Comparison of ENCODE assay signal across 24 cellular contexts in the genomic region with DNA sequence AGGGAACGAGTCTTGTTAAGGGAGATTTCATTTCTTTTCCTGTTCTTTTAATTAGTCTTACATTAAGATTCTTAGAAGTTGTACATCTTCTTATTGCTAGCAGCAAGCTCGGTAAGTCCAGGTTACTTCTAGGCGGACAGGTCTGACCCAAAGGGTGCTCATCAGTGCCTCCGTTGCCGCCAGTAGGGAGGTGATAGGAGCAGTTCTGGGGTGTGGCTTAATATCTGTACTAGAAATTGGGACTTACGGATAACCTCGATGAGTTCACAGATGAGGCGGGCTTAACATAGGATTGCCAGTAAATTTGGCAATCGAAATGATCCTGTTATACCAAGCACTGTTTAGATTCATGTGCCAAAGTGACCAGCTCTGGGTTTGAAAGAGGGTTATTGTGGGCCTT.
DNase-seq lines count a peak whose midpoint lies in the region; ATAC-seq, FAIRE-seq and TF ChIP-seq lines count a peak whose summit lies in the region.
"Had no signal": no experiment of that assay in that cellular context is flagged by ENCODE, and none has a peak within 500 bp of the region (broad histone marks: within the 10 kb centered on the region; RNA-seq: fewer than 3 reads in every experiment).

No MANE protein-coding gene starts in this region.

- no peak overlapping the region for H3K9ac ChIP-seq in GM23248
- no peak overlapping the region for H3K9ac ChIP-seq in astrocyte (ENCODE audit: low read length)

- H4K20me1 ChIP-seq in GM23248 (ENCODE audit: insufficient read depth) (peaks cover 12% of the 10 kb centered on the region; the same call in 1 of the 2 replicates), astrocyte (ENCODE audit: insufficient read depth, low read length) (peaks cover 88% of the 10 kb centered on the region)

- peaks cover 78% of the 10 kb centered on the region for H3F3A ChIP-seq in GM23248 (ENCODE audit: insufficient read depth)

- TF ChIP-seq POLR2A in gastrocnemius medialis (IDR thresholded peaks at IDR 0.05) = no peak
- no peak for TF ChIP-seq POLR2A in GM12892 (IDR thresholded peaks at IDR 0.05; ENCODE audit: low read depth, low read length)

- CTCF ChIA-PET in CD4-positive, alpha-beta memory T cell (lab: Charles Lee; ENCODE audit: partially characterized antibody) = no interaction called here

- H3K9me3 ChIP-seq in GM23248 (ENCODE audit: low read depth) (no peaks in the 10 kb centered on the region), astrocyte (ENCODE audit: insufficient read depth, low read depth, low read length) (no peaks in the 10 kb centered on the region), gastrocnemius medialis (no peaks in the 10 kb centered on the region)
- H3K9me3 ChIP-seq in CD4-positive, alpha-beta memory T cell (ENCODE audit: control insufficient read depth in 1 of 2, low read length in 2 of 2) = no peaks in the 10 kb centered on the region

- in situ Hi-C loops in GM23248 (cut with MboI) (no loop called here), gastrocnemius medialis (cut with MboI; ENCODE audit: low sequenced_read_pairs in 4 of 4) (loop anchor here in 1 of 4 donors (25.0 kb wide), 1 partner anchor 251 kb away; no protein-coding TSS in a partner anchor)

- H3K4me1 Mint-ChIP-seq in astrocyte (ENCODE audit: low read depth, unreplicated experiment) = peaks cover 33% of the 10 kb centered on the region
- H3K4me1 Mint-ChIP-seq in CD4-positive, alpha-beta memory T cell = no peaks in the 10 kb centered on the region
- H3K4me1 Mint-ChIP-seq: activated CD8-positive, alpha-beta memory T cell treated with anti-CD3 and anti-CD28 coated beads, Interleukin-2, amount 10 ng/mL, durations not matched to agents 7 days and 5 days; natural killer cell had no signal

- H3K27me3 Mint-ChIP-seq in astrocyte (ENCODE audit: low read depth, unreplicated experiment) = no peaks in the 10 kb centered on the region
- no peaks in the 10 kb centered on the region for H3K27me3 Mint-ChIP-seq in CD4-positive, alpha-beta memory T cell
- H3K27me3 Mint-ChIP-seq: activated CD8-positive, alpha-beta memory T cell treated with anti-CD3 and anti-CD28 coated beads, Interleukin-2, amount 10 ng/mL, durations not matched to agents 7 days and 5 days had no signal

- TF ChIP-seq CTCF in astrocyte (IDR thresholded peaks at IDR 0.05; ENCODE audit: insufficient read depth, low read depth, low read length) (no peak), gastrocnemius medialis (IDR thresholded peaks at IDR 0.05 in 4 of 5, conservative IDR thresholded peaks at IDR 0.05 in 1 of 5) (no peak)

- H3K9me2 ChIP-seq in GM23248 (ENCODE audit: insufficient read depth) = no peaks in the 10 kb centered on the region

- H3K4me3 ChIP-seq in GM23248 = no peak overlapping the region
- no peak overlapping the region for H3K4me3 ChIP-seq in astrocyte (ENCODE audit: insufficient read depth, low read depth, low read length)
- no peak overlapping the region for H3K4me3 ChIP-seq in gastrocnemius medialis
- H3K4me3 ChIP-seq in CD4-positive, alpha-beta memory T cell (ENCODE audit: low read length in 2 of 2) = no peak overlapping the region

- H3K9me3 Mint-ChIP-seq in astrocyte (ENCODE audit: unreplicated experiment) = no peaks in the 10 kb centered on the region
- H3K9me3 Mint-ChIP-seq in CD4-positive, alpha-beta memory T cell = no peaks in the 10 kb centered on the region
- H3K9me3 Mint-ChIP-seq: activated T-cell treated with anti-CD3 and anti-CD28 coated beads, Interleukin-2, amount 50 U/mL, for 72 hours; endodermal cell; natural killer cell had no signal

- peaks cover 13% of the 10 kb centered on the region for H3K36me3 Mint-ChIP-seq in astrocyte (ENCODE audit: low read depth, unreplicated experiment)
- H3K36me3 Mint-ChIP-seq in CD4-positive, alpha-beta memory T cell = peaks cover 1 to 14% of the 10 kb centered on the region in 2 donors
- H3K36me3 Mint-ChIP-seq: activated CD8-positive, alpha-beta memory T cell treated with anti-CD3 and anti-CD28 coated beads, Interleukin-2, amount 10 ng/mL, durations not matched to agents 7 days and 5 days; natural killer cell had no signal

- POLR2A ChIA-PET in CD4-positive, alpha-beta memory T cell (lab: Charles Lee; ENCODE audit: partially characterized antibody) = no interaction called here

- H3K36me3 ChIP-seq in GM23248 (ENCODE audit: low read depth) = peaks cover 46% of the 10 kb centered on the region
- H3K36me3 ChIP-seq in astrocyte (ENCODE audit: insufficient read depth, low read length) = peaks cover 18% of the 10 kb centered on the region
- H3K36me3 ChIP-seq in gastrocnemius medialis = no peaks in the 10 kb centered on the region
- no peaks in the 10 kb centered on the region for H3K36me3 ChIP-seq in CD4-positive, alpha-beta memory T cell (ENCODE audit: insufficient read depth, low read length)

- WGBS in GM23248 (ENCODE audit: low coverage in 1 of 2, low lambda C conversion rate in 2 of 2, missing lambda C conversion rate in 2 of 2), 2 experiments = 94% methylated on average over 9 of the region's 9 CpGs

- intact Hi-C loops in gastrocnemius medialis (cut with DNase I; ENCODE audit: low total_unique reads) = no loop called here
- intact Hi-C loops in CD4-positive, alpha-beta memory T cell (cut with micrococcal nuclease) = no loop called here

- H3K4me2 ChIP-seq in GM23248 (ENCODE audit: unreplicated experiment) (no peak overlapping the region), astrocyte (ENCODE audit: low read length) (no peak overlapping the region)

- peak overlapping the region; percentile 32 for H3K27ac ChIP-seq in GM23248
- no peak overlapping the region for H3K27ac ChIP-seq in astrocyte (ENCODE audit: low read depth, low read length)
- peak overlapping the region; percentile 62 to 98 (median 94) for H3K27ac ChIP-seq in gastrocnemius medialis
- no peak overlapping the region for H3K27ac ChIP-seq in CD4-positive, alpha-beta memory T cell (ENCODE audit: low read depth, low read length)
- H3K27ac ChIP-seq: WERI-Rb-1 had no signal

- H3K4me1 ChIP-seq in GM23248 (ENCODE audit: insufficient read depth) = peaks cover 37% of the 10 kb centered on the region
- peaks cover 10% of the 10 kb centered on the region for H3K4me1 ChIP-seq in astrocyte (ENCODE audit: insufficient read depth, low read length)
- peaks cover 74 to 78% of the 10 kb centered on the region in 2 donors for H3K4me1 ChIP-seq in gastrocnemius medialis
- no peaks in the 10 kb centered on the region for H3K4me1 ChIP-seq in CD4-positive, alpha-beta memory T cell (ENCODE audit: insufficient read depth, low read length)

- peak overlapping the region; percentile 83 for H3K27ac Mint-ChIP-seq in astrocyte (ENCODE audit: unreplicated experiment)
- H3K27ac Mint-ChIP-seq in CD4-positive, alpha-beta memory T cell = no peak overlapping the region
- H3K27ac Mint-ChIP-seq: activated CD8-positive, alpha-beta memory T cell treated with anti-CD3 and anti-CD28 coated beads, Interleukin-2, amount 10 ng/mL, durations not matched to agents 7 days and 5 days; activated T-cell treated with anti-CD3 and anti-CD28 coated beads, Interleukin-2, amount 50 U/mL, for 72 hours; endodermal cell; natural killer cell had no signal

- H3K27me3 ChIP-seq in GM23248 (replicated peaks; ENCODE audit: insufficient read depth) (no peaks in the 10 kb centered on the region), astrocyte (ENCODE audit: insufficient read depth, low read length) (no peaks in the 10 kb centered on the region), gastrocnemius medialis (no peaks in the 10 kb centered on the region)
- no peaks in the 10 kb centered on the region for H3K27me3 ChIP-seq in CD4-positive, alpha-beta memory T cell (ENCODE audit: insufficient read depth, low read length)

- no peak overlapping the region for H3K4me3 Mint-ChIP-seq in astrocyte (ENCODE audit: unreplicated experiment)
- no peak overlapping the region for H3K4me3 Mint-ChIP-seq in CD4-positive, alpha-beta memory T cell
- H3K4me3 Mint-ChIP-seq: activated CD8-positive, alpha-beta memory T cell treated with anti-CD3 and anti-CD28 coated beads, Interleukin-2, amount 10 ng/mL, durations not matched to agents 7 days and 5 days; activated T-cell treated with anti-CD3 and anti-CD28 coated beads, Interleukin-2, amount 50 U/mL, for 72 hours; endodermal cell; natural killer cell had no signal

- no peak overlapping the region for H2AFZ ChIP-seq in GM23248
- no peak overlapping the region for H2AFZ ChIP-seq in astrocyte (ENCODE audit: low read depth, low read length)

- FAIRE-seq in astrocyte (lab: Jason Lieb, UNC) = no peak
- no peak for FAIRE-seq in GM12892 (lab: Jason Lieb, UNC)
- FAIRE-seq: GM19239 had no signal

- ATAC-seq in left lobe of liver = peak; percentile 9
- no peak for ATAC-seq in gastrocnemius medialis
- ATAC-seq: activated CD8-positive, alpha-beta memory T cell treated with anti-CD3 and anti-CD28 coated beads, Interleukin-2, amount 10 ng/mL, durations not matched to agents 7 days and 5 days; activated T-cell treated with anti-CD3 and anti-CD28 coated beads, Interleukin-2, amount 50 U/mL, for 72 hours; natural killer cell; sciatic nerve had no signal

- DNase-seq in GM23248 (no peak), astrocyte (ENCODE audit: low read depth) (no peak), left lobe of liver (ENCODE audit: low spot score) (no peak), gastrocnemius medialis (no peak), H4 (ENCODE audit: low spot score) (no peak), GM12892 (ENCODE audit: insufficient read length) (no peak)
- DNase-seq in stimulated activated CD4-positive, alpha-beta T cell treated with anti-CD3 and anti-CD28 coated beads, Interleukin-4, amount 100 ng/mL, for 4 hours = no peak
- DNase-seq in CD4-positive, alpha-beta memory T cell = no peak
- DNase-seq: activated CD4-positive, alpha-beta T cell treated with anti-CD3 and anti-CD28 coated beads, Interleukin-2, amount 50 U/mL, for 1 hour; activated CD8-positive, alpha-beta memory T cell treated with anti-CD3 and anti-CD28 coated beads, Interleukin-2, amount 10 ng/mL, durations not matched to agents 7 days and 5 days; activated naive CD4-positive, alpha-beta T cell treated with Interleukin-2 at 50 U/mL for 16 hours; activated T-cell treated with anti-CD3 and anti-CD28 coated beads, Interleukin-2, amount 50 U/mL, for 72 hours; C1 segment of cervical spinal cord; cortex of kidney; endodermal cell; IMR-90; kidney glomerular epithelial cell; mesenchymal stem cell; natural killer cell; NCI-H1092 treated with DMSO at 0.1 percent for 48 hours; NCI-H187 treated with DMSO at 0.1 percent for 48 hours; WERI-Rb-1 had no signal

- peaks cover 99% of the 10 kb centered on the region for H3K79me2 ChIP-seq in GM23248 (ENCODE audit: insufficient read depth)
- peaks cover 93% of the 10 kb centered on the region for H3K79me2 ChIP-seq in astrocyte (ENCODE audit: insufficient read depth, low read length)

Comparison
In these comparisons a context has a peak if more than half of its experiments do, and no peak if none do; other contexts are left out.
1. H3K27ac ChIP-seq: peak in GM23248 (single experiment) and gastrocnemius medialis (4 of 4); none in astrocyte (single experiment) and CD4-positive, alpha-beta memory T cell (single experiment).